ENCODE assay signal across 1 cellular context in the genomic region with DNA sequence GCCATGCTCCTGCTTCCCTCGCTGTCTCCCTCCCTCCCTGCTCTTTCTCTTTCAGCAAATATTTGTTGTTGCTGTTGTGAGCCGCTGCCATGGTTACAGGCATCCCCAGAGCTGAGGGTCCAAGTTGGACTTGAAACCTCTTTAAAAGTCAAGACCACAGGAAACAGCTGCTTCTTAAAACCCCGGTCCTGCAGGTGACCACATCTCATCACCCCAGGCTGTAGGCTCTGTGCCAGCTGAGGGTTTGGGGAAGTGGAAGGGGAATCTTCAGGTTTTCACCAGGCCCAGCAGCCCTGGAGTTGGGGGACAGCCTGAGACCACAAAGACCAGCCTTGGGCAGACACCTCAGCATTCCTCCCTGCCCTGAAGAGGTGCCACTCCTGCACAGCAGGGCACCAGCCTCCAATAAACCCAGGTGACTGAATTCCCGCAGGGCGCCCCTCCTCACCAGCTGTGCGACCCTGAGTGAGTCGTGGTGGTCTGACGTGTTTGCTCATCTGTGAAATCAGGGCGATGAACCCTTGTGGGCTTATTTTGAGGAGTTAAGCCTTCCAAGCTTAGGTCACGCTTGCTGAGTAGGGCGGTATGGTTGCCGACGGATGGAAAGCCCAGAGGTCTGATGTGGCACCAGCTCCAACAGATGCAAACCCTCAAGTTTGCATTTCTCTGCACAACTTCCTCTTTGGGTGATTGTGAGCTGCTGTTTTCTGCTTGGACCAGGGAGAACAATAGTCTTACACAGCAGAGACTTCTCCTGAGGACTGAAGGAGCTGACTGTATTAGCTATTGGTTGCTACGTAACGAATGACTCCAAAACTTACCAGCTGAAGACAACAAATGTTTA.
TF ChIP-seq lines count a peak whose summit lies in the region.

No MANE protein-coding gene starts in this region.

TF ChIP-seq in H1, 55 proteins besides CTCF, POLR2A, EP300 and RAD21 (continued from another document):
- TF ChIP-seq CBX8 (IDR thresholded peaks at IDR 0.05; ENCODE audit: borderline replicate concordance, low read depth, low read length) (no peak), JUND (IDR thresholded peaks at IDR 0.05; ENCODE audit: low read length) (no peak), CHD1 (IDR thresholded peaks at IDR 0.05; ENCODE audit: low read depth, low read length) (no peak)
